1 cellular context compared by ENCODE assay signal in the genomic region with DNA sequence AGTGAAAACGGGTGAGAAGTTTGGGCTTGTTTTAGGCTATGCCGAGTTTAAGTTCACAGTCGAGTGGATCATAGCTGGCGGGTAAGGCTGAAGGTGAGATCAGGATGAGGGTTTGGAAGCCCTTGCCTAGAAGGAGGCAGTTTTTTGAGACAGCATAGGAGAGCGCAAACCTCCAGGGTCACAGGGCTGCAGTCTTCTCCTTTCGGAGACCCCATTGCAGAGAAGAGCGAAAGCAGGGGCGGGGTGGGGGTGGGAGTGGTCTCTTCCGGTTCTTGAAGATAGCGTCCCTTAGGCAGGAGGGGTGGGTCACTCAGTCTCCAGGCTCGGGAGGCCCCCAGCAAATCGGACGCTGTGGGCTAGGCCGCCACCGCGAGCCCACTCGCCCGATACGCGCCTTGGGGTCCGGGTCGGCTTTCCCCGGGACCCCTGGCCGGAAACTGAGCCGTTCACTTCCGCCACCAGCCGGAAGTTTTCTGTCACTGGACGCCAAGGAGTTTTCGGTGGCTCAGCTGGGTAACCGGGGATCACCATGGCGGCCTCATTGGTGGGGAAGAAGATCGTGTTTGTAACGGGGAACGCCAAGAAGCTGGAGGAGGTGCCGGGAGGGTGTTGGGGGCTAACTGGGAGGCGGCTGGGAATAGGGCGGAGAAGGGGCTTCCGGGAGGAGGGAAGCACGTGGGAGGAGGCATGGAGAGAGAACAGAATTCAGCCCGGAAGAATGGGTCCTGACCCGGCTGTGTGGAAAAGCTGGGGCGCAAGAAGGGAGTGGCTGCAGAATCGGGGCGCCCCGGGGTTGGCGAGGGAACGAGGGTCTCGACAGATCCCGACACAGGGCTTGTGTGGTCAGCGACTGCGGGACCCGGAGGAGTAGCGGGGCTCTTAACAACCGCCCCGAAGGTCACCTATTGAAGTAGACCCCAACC.
TF ChIP-seq lines count a peak whose summit lies in the region.

A gene (plus strand): TSS at position 476 of the 923 bp plus-strand sequence. CDS start 54 bp downstream, at position 530.

TF ChIP-seq in HepG2, 621 proteins besides CTCF, POLR2A, EP300 and RAD21 (continued from another document and continues in another):
- TF ChIP-seq, protein P1, sequence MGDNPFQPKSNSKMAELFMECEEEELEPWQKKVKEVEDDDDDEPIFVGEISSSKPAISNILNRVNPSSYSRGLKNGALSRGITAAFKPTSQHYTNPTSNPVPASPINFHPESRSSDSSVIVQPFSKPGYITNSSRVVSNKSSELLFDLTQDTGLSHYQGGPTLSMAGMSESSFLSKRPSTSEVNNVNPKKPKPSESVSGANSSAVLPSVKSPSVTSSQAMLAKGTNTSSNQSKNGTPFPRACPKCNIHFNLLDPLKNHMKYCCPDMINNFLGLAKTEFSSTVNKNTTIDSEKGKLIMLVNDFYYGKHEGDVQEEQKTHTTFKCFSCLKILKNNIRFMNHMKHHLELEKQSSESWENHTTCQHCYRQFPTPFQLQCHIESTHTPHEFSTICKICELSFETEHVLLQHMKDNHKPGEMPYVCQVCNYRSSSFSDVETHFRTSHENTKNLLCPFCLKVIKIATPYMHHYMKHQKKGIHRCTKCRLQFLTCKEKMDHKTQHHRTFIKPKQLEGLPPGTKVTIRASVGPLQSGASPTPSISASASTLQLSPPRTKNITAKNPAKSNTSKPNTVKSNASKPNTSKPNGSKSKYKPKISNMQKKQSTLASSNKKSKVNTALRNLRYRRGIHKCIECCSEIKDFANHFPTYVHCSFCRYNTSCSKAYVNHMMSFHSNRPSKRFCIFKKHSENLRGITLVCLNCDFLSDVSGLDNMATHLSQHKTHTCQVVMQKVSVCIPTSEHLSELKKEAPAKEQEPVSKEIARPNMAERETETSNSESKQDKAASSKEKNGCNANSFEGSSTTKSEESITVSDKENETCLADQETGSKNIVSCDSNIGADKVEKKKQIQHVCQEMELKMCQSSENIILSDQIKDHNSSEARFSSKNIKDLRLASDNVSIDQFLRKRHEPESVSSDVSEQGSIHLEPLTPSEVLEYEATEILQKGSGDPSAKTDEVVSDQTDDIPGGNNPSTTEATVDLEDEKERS (CRISPR knock-in tag; IDR thresholded peaks at IDR 0.05) = peak; percentile 65; the same call in 1 of the 2 replicates
- TF ChIP-seq, protein P2, sequence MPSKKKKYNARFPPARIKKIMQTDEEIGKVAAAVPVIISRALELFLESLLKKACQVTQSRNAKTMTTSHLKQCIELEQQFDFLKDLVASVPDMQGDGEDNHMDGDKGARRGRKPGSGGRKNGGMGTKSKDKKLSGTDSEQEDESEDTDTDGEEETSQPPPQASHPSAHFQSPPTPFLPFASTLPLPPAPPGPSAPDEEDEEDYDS (CRISPR knock-in tag; IDR thresholded peaks at IDR 0.05) = peak; percentile 84
- TF ChIP-seq ZMAT3 (CRISPR knock-in tag; conservative IDR thresholded peaks at IDR 0.05) (peak; percentile 92), KAT7 (CRISPR knock-in tag; IDR thresholded peaks at IDR 0.05; ENCODE audit: borderline replicate concordance) (peak; percentile 86), SMARCE1 (IDR thresholded peaks at IDR 0.05; ENCODE audit: borderline replicate concordance) (no peak), ZNF75D (CRISPR knock-in tag; IDR thresholded peaks at IDR 0.05; ENCODE audit: borderline replicate concordance) (peak; percentile 86; the same call in 1 of the 2 replicates), MEF2D (CRISPR knock-in tag; IDR thresholded peaks at IDR 0.05) (peak; percentile 83), RCOR2 (CRISPR knock-in tag; IDR thresholded peaks at IDR 0.05) (no peak), KMT2A (CRISPR knock-in tag; IDR thresholded peaks at IDR 0.05) (peak; percentile 90), REL (CRISPR knock-in tag; conservative IDR thresholded peaks at IDR 0.05) (0 out of 2 replicates have a peak, but pooled peaks have one; percentile 26), EHMT2 (IDR thresholded peaks at IDR 0.05; ENCODE audit: borderline replicate concordance, low read depth, low read length) (no peak), ZNF567 (CRISPR knock-in tag; IDR thresholded peaks at IDR 0.05; ENCODE audit: borderline replicate concordance) (peak; percentile 86; the same call in 1 of the 2 replicates), ETV6 (CRISPR knock-in tag; conservative IDR thresholded peaks at IDR 0.05) (peak; percentile 97), U2AF2 (IDR thresholded peaks at IDR 0.05; ENCODE audit: low read depth, low read length) (no peak), EZH2 (conservative IDR thresholded peaks at IDR 0.05; ENCODE audit: low read depth, low read length) (no peak), ESRRA (CRISPR knock-in tag; IDR thresholded peaks at IDR 0.05; ENCODE audit: low read depth) (peak; percentile 75; the same call in 1 of the 2 replicates), RXRB (CRISPR knock-in tag; IDR thresholded peaks at IDR 0.05; ENCODE audit: borderline replicate concordance) (peak; percentile 68), RBM39 (IDR thresholded peaks at IDR 0.05; ENCODE audit: low read depth, low read length, poor library complexity, severe bottlenecking) (peak; percentile 88), ZNF713 (CRISPR knock-in tag; IDR thresholded peaks at IDR 0.05) (peak; percentile 98; the same call in 1 of the 2 replicates), CBX5 (CRISPR knock-in tag; IDR thresholded peaks at IDR 0.05; ENCODE audit: borderline replicate concordance) (peak; percentile 88), ZNF274 (CRISPR knock-in tag; IDR thresholded peaks at IDR 0.05) (peak; percentile 87), RFXANK (CRISPR knock-in tag; IDR thresholded peaks at IDR 0.05) (0 out of 2 replicates have a peak, but pooled peaks have one; percentile 21), ZNF329 (CRISPR knock-in tag; IDR thresholded peaks at IDR 0.05; ENCODE audit: low read depth) (no peak; the same call in 1 of the 2 replicates), TBX2 (CRISPR knock-in tag; IDR thresholded peaks at IDR 0.05; ENCODE audit: borderline replicate concordance) (peak; percentile 83), ZNF350 (CRISPR knock-in tag; IDR thresholded peaks at IDR 0.05; ENCODE audit: borderline replicate concordance, low read depth) (peak; percentile 93; the same call in 1 of the 2 replicates), NR3C1 (CRISPR knock-in tag; IDR thresholded peaks at IDR 0.05) (no peak), AKAP8 (CRISPR knock-in tag; IDR thresholded peaks at IDR 0.05) (0 out of 2 replicates have a peak, but pooled peaks have one; percentile 76), ZNF510 (CRISPR knock-in tag; IDR thresholded peaks at IDR 0.05; ENCODE audit: low read depth) (peak; percentile 99; the same call in 1 of the 2 replicates), SIN3B (IDR thresholded peaks at IDR 0.05; ENCODE audit: low read length) (peak; percentile 60; the same call in 1 of the 2 replicates), BRCA1 (CRISPR knock-in tag; IDR thresholded peaks at IDR 0.05) (no peak), ZBTB21 (CRISPR knock-in tag; IDR thresholded peaks at IDR 0.05) (0 out of 2 replicates have a peak, but pooled peaks have one; percentile 33), SALL2 (CRISPR knock-in tag; IDR thresholded peaks at IDR 0.05) (peak; percentile 91), U2AF1 (optimal IDR thresholded peaks at IDR 0.05; ENCODE audit: low read depth, low read length) (no peak), KMT2B (CRISPR knock-in tag; IDR thresholded peaks at IDR 0.05) (peak; percentile 97), ZNF772 (CRISPR knock-in tag; IDR thresholded peaks at IDR 0.05) (no peak; the same call in none of the 2 replicates), BCL6 (CRISPR knock-in tag; IDR thresholded peaks at IDR 0.05) (peak; percentile 63; the same call in 1 of the 2 replicates), ZBTB7B (CRISPR knock-in tag; IDR thresholded peaks at IDR 0.05) (peak; percentile 99), KDM5B (CRISPR knock-in tag; IDR thresholded peaks at IDR 0.05; ENCODE audit: borderline replicate concordance) (peak; percentile 70; the same call in 1 of the 2 replicates), TEAD2 (CRISPR knock-in tag; IDR thresholded peaks at IDR 0.05) (0 out of 2 replicates have a peak, but pooled peaks have one; percentile 14), NCOA1 (CRISPR knock-in tag; IDR thresholded peaks at IDR 0.05) (no peak; the same call in 1 of the 2 replicates)
- TF ChIP-seq, protein P3, sequence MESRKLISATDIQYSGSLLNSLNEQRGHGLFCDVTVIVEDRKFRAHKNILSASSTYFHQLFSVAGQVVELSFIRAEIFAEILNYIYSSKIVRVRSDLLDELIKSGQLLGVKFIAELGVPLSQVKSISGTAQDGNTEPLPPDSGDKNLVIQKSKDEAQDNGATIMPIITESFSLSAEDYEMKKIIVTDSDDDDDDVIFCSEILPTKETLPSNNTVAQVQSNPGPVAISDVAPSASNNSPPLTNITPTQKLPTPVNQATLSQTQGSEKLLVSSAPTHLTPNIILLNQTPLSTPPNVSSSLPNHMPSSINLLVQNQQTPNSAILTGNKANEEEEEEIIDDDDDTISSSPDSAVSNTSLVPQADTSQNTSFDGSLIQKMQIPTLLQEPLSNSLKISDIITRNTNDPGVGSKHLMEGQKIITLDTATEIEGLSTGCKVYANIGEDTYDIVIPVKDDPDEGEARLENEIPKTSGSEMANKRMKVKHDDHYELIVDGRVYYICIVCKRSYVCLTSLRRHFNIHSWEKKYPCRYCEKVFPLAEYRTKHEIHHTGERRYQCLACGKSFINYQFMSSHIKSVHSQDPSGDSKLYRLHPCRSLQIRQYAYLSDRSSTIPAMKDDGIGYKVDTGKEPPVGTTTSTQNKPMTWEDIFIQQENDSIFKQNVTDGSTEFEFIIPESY (CRISPR knock-in tag; IDR thresholded peaks at IDR 0.05) = no peak
- TF ChIP-seq, protein P4, sequence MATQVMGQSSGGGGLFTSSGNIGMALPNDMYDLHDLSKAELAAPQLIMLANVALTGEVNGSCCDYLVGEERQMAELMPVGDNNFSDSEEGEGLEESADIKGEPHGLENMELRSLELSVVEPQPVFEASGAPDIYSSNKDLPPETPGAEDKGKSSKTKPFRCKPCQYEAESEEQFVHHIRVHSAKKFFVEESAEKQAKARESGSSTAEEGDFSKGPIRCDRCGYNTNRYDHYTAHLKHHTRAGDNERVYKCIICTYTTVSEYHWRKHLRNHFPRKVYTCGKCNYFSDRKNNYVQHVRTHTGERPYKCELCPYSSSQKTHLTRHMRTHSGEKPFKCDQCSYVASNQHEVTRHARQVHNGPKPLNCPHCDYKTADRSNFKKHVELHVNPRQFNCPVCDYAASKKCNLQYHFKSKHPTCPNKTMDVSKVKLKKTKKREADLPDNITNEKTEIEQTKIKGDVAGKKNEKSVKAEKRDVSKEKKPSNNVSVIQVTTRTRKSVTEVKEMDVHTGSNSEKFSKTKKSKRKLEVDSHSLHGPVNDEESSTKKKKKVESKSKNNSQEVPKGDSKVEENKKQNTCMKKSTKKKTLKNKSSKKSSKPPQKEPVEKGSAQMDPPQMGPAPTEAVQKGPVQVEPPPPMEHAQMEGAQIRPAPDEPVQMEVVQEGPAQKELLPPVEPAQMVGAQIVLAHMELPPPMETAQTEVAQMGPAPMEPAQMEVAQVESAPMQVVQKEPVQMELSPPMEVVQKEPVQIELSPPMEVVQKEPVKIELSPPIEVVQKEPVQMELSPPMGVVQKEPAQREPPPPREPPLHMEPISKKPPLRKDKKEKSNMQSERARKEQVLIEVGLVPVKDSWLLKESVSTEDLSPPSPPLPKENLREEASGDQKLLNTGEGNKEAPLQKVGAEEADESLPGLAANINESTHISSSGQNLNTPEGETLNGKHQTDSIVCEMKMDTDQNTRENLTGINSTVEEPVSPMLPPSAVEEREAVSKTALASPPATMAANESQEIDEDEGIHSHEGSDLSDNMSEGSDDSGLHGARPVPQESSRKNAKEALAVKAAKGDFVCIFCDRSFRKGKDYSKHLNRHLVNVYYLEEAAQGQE (IDR thresholded peaks at IDR 0.05; ENCODE audit: borderline replicate concordance in 1 of 2, low read depth in 1 of 2, low read length in 2 of 2) = peak in 1 of 2 experiments; percentile 48; a peak in 1 of 4 replicates
- TF ChIP-seq, protein P5, sequence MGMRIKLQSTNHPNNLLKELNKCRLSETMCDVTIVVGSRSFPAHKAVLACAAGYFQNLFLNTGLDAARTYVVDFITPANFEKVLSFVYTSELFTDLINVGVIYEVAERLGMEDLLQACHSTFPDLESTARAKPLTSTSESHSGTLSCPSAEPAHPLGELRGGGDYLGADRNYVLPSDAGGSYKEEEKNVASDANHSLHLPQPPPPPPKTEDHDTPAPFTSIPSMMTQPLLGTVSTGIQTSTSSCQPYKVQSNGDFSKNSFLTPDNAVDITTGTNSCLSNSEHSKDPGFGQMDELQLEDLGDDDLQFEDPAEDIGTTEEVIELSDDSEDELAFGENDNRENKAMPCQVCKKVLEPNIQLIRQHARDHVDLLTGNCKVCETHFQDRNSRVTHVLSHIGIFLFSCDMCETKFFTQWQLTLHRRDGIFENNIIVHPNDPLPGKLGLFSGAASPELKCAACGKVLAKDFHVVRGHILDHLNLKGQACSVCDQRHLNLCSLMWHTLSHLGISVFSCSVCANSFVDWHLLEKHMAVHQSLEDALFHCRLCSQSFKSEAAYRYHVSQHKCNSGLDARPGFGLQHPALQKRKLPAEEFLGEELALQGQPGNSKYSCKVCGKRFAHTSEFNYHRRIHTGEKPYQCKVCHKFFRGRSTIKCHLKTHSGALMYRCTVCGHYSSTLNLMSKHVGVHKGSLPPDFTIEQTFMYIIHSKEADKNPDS (CRISPR knock-in tag; IDR thresholded peaks at IDR 0.05) = no peak
- TF ChIP-seq, protein P6, sequence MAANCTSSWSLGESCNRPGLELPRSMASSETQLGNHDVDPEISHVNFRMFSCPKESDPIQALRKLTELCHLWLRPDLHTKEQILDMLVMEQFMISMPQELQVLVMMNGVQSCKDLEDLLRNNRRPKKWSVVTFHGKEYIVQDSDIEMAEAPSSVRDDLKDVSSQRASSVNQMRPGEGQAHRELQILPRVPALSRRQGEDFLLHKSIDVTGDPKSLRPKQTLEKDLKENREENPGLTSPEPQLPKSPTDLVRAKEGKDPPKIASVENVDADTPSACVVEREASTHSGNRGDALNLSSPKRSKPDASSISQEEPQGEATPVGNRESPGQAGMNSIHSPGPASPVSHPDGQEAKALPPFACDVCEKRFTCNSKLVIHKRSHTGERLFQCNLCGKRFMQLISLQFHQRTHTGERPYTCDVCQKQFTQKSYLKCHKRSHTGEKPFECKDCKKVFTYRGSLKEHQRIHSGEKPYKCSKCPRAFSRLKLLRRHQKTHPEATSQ (CRISPR knock-in tag; IDR thresholded peaks at IDR 0.05; ENCODE audit: borderline replicate concordance) = peak; percentile 51; the same call in 1 of the 2 replicates
- TF ChIP-seq, protein P7, sequence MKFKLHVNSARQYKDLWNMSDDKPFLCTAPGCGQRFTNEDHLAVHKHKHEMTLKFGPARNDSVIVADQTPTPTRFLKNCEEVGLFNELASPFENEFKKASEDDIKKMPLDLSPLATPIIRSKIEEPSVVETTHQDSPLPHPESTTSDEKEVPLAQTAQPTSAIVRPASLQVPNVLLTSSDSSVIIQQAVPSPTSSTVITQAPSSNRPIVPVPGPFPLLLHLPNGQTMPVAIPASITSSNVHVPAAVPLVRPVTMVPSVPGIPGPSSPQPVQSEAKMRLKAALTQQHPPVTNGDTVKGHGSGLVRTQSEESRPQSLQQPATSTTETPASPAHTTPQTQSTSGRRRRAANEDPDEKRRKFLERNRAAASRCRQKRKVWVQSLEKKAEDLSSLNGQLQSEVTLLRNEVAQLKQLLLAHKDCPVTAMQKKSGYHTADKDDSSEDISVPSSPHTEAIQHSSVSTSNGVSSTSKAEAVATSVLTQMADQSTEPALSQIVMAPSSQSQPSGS (CRISPR knock-in tag; IDR thresholded peaks at IDR 0.05) = peak; percentile 60
